ENCODE assay signal across 23 cellular contexts in genomic region chr1:64875101-64875500, GRCh38.
DNase-seq lines count a peak whose midpoint lies in the region; ATAC-seq, FAIRE-seq and TF ChIP-seq lines count a peak whose summit lies in the region.
"Had no signal": no experiment of that assay in that cellular context is flagged by ENCODE, and none has a peak within 500 bp of the region (broad histone marks: within the 10 kb centered on the region; RNA-seq: fewer than 3 reads in every experiment).

No MANE protein-coding gene starts in this region.

- peaks cover 72% of the 10 kb centered on the region for H3K36me3 Mint-ChIP-seq in activated CD8-positive, alpha-beta T cell treated with anti-CD3 and anti-CD28 coated beads, Interleukin-2, amount 10 ng/mL, durations not matched to agents 7 days and 5 days (ENCODE audit: low read depth)
- peaks cover 63% of the 10 kb centered on the region for H3K36me3 Mint-ChIP-seq in activated CD8-positive, alpha-beta T cell treated with anti-CD3 and anti-CD28 coated beads for 36 hours (ENCODE audit: low read depth)
- peaks cover 58% of the 10 kb centered on the region for H3K36me3 Mint-ChIP-seq in T-cell

- TF ChIP-seq POLR2A in gastrocnemius medialis (IDR thresholded peaks at IDR 0.05): no peak

- H3K27ac Mint-ChIP-seq in activated CD8-positive, alpha-beta T cell treated with anti-CD3 and anti-CD28 coated beads, Interleukin-2, amount 10 ng/mL, durations not matched to agents 7 days and 5 days: peak overlapping the region; percentile 39
- no peak overlapping the region for H3K27ac Mint-ChIP-seq in activated CD8-positive, alpha-beta T cell treated with anti-CD3 and anti-CD28 coated beads for 36 hours
- H3K27ac Mint-ChIP-seq in T-cell: peak overlapping the region; percentile 33 to 92
- H3K27ac Mint-ChIP-seq: mesothelial cell of epicardium had no signal

- H3K36me3 ChIP-seq in right atrium auricular region (peaks cover 48% of the 10 kb centered on the region), gastrocnemius medialis (peaks cover 0 to 58% of the 10 kb centered on the region in 2 donors)
- H3K36me3 ChIP-seq: uterus had no signal

- ATAC-seq in activated CD8-positive, alpha-beta T cell treated with anti-CD3 and anti-CD28 coated beads, Interleukin-2, amount 10 ng/mL, durations not matched to agents 7 days and 5 days: no peak
- no peak for ATAC-seq in activated CD8-positive, alpha-beta T cell treated with anti-CD3 and anti-CD28 coated beads for 36 hours
- ATAC-seq in T-cell (replicated peaks in 1 of 4) (no peak), gastrocnemius medialis (peak in 1 of 2 donors; percentile 44)
- ATAC-seq: A549; activated CD4-positive, CD25-positive, alpha-beta regulatory T cell treated with anti-CD3 and anti-CD28 coated beads, Interleukin-2, amount 50 U/mL, for 24 hours had no signal

- TF ChIP-seq CTCF in activated CD8-positive, alpha-beta T cell treated with anti-CD3 and anti-CD28 coated beads for 36 hours (IDR thresholded peaks at IDR 0.05): no peak
- no peak for TF ChIP-seq CTCF in right atrium auricular region (IDR thresholded peaks at IDR 0.05)
- no peak for TF ChIP-seq CTCF in gastrocnemius medialis (IDR thresholded peaks at IDR 0.05 in 4 of 5, conservative IDR thresholded peaks at IDR 0.05 in 1 of 5)

- H3K27me3 Mint-ChIP-seq in activated CD8-positive, alpha-beta T cell treated with anti-CD3 and anti-CD28 coated beads, Interleukin-2, amount 10 ng/mL, durations not matched to agents 7 days and 5 days (ENCODE audit: low read depth): no peaks in the 10 kb centered on the region
- no peaks in the 10 kb centered on the region for H3K27me3 Mint-ChIP-seq in activated CD8-positive, alpha-beta T cell treated with anti-CD3 and anti-CD28 coated beads for 36 hours
- no peaks in the 10 kb centered on the region for H3K27me3 Mint-ChIP-seq in T-cell

- POLR2A ChIA-PET in activated CD8-positive, alpha-beta T cell treated with anti-CD3 and anti-CD28 coated beads, Interleukin-2, amount 10 ng/mL, durations not matched to agents 7 days and 5 days (lab: Charles Lee): no interaction called here
- POLR2A ChIA-PET in activated CD8-positive, alpha-beta T cell treated with anti-CD3 and anti-CD28 coated beads for 36 hours (lab: Charles Lee): no interaction called here
- POLR2A ChIA-PET in T-cell (lab: Charles Lee): no interaction called here

- H3K4me3 ChIP-seq in right atrium auricular region (no peak overlapping the region), gastrocnemius medialis (no peak overlapping the region)
- H3K4me3 ChIP-seq: A549, SK-N-MC, uterus had no signal

- H3K9me3 ChIP-seq in right atrium auricular region: no peaks in the 10 kb centered on the region
- H3K9me3 ChIP-seq in gastrocnemius medialis: no peaks in the 10 kb centered on the region
- H3K9me3 ChIP-seq: A549, neutrophil, uterus had no signal

- H3K27me3 ChIP-seq in right atrium auricular region (no peaks in the 10 kb centered on the region), gastrocnemius medialis (no peaks in the 10 kb centered on the region)
- H3K27me3 ChIP-seq: neutrophil, uterus had no signal

- peaks cover 44% of the 10 kb centered on the region for H3K4me1 Mint-ChIP-seq in activated CD8-positive, alpha-beta T cell treated with anti-CD3 and anti-CD28 coated beads, Interleukin-2, amount 10 ng/mL, durations not matched to agents 7 days and 5 days (ENCODE audit: low read depth)
- peaks cover 41% of the 10 kb centered on the region for H3K4me1 Mint-ChIP-seq in activated CD8-positive, alpha-beta T cell treated with anti-CD3 and anti-CD28 coated beads for 36 hours (ENCODE audit: low read depth)
- peaks cover 71 to 80% (median 75%) of the 10 kb centered on the region in 3 donors for H3K4me1 Mint-ChIP-seq in T-cell
- H3K4me1 Mint-ChIP-seq: mesothelial cell of epicardium had no signal

- CTCF ChIA-PET in activated CD8-positive, alpha-beta T cell treated with anti-CD3 and anti-CD28 coated beads, Interleukin-2, amount 10 ng/mL, durations not matched to agents 7 days and 5 days (lab: Charles Lee): interaction anchor here (1.6 kb wide), 1 partner anchor 10 kb away, joined by 4 read pairs; no protein-coding TSS in a partner anchor
- CTCF ChIA-PET in activated CD8-positive, alpha-beta T cell treated with anti-CD3 and anti-CD28 coated beads for 36 hours (lab: Charles Lee): interaction anchor here (1.0 to 1.2 kb wide), 2 partner anchors 50 to 191 kb away, joined by 3 read pairs; no protein-coding TSS in a partner anchor
- CTCF ChIA-PET in T-cell (lab: Charles Lee): no interaction called here

- intact Hi-C loops in activated CD8-positive, alpha-beta T cell treated with anti-CD3 and anti-CD28 coated beads for 36 hours (cut with micrococcal nuclease): loop anchor here (5.0 kb wide), 1 partner anchor 87 kb away; no protein-coding TSS in a partner anchor
- intact Hi-C loops in gastrocnemius medialis (cut with DNase I; ENCODE audit: low total_unique reads): no loop called here

- H3K27ac ChIP-seq in right atrium auricular region (peak overlapping the region; percentile 21 to 44), gastrocnemius medialis (peak overlapping the region in 3 of 4 donors; percentile 16 to 59 (median 30))
- H3K27ac ChIP-seq: A549, neutrophil, SK-N-MC, uterus had no signal

- peaks cover 0 to 13% of the 10 kb centered on the region in 2 donors for H3K4me1 ChIP-seq in right atrium auricular region
- peaks cover 31 to 33% of the 10 kb centered on the region in 2 donors for H3K4me1 ChIP-seq in gastrocnemius medialis
- H3K4me1 ChIP-seq: A549, uterus had no signal

- H3K4me3 Mint-ChIP-seq in activated CD8-positive, alpha-beta T cell treated with anti-CD3 and anti-CD28 coated beads, Interleukin-2, amount 10 ng/mL, durations not matched to agents 7 days and 5 days: no peak overlapping the region
- H3K4me3 Mint-ChIP-seq in activated CD8-positive, alpha-beta T cell treated with anti-CD3 and anti-CD28 coated beads for 36 hours: no peak overlapping the region
- H3K4me3 Mint-ChIP-seq in T-cell: peak overlapping the region in 1 of 3 donors; percentile 55
- H3K4me3 Mint-ChIP-seq: H9, mesothelial cell of epicardium had no signal

- no peaks in the 10 kb centered on the region for H3K9me3 Mint-ChIP-seq in activated CD8-positive, alpha-beta T cell treated with anti-CD3 and anti-CD28 coated beads, Interleukin-2, amount 10 ng/mL, durations not matched to agents 7 days and 5 days (ENCODE audit: insufficient read depth)
- no peaks in the 10 kb centered on the region for H3K9me3 Mint-ChIP-seq in activated CD8-positive, alpha-beta T cell treated with anti-CD3 and anti-CD28 coated beads for 36 hours
- H3K9me3 Mint-ChIP-seq in T-cell: no peaks in the 10 kb centered on the region
- H3K9me3 Mint-ChIP-seq: H9, mesothelial cell of epicardium had no signal

- in situ Hi-C loops in gastrocnemius medialis (cut with MboI; ENCODE audit: low sequenced_read_pairs in 4 of 4): no loop called here

- DNase-seq in activated CD8-positive, alpha-beta T cell treated with anti-CD3 and anti-CD28 coated beads, Interleukin-2, amount 10 ng/mL, durations not matched to agents 7 days and 5 days: no peak
- DNase-seq in activated CD8-positive, alpha-beta T cell treated with anti-CD3 and anti-CD28 coated beads for 36 hours: no peak
- DNase-seq in T-cell: no peak
- DNase-seq in right atrium auricular region (ENCODE audit: low spot score): no peak
- DNase-seq in gastrocnemius medialis: no peak
- DNase-seq in NCI-H2196 treated with DMSO at 0.1 percent for 48 hours (lab: John Stamatoyannopoulos, UW; ENCODE audit: unreplicated experiment): no peak
- no peak for DNase-seq in RCC 7860 (ENCODE audit: low spot score)
- no peak for DNase-seq in DMS79 treated with DMSO at 0.1 percent for 48 hours (lab: John Stamatoyannopoulos, UW)
- DNase-seq: erythroblast; foreskin melanocyte; H9; Karpas-422; NCI-H1048; NCI-H2029; NCI-H446 treated with DMSO at 0.1 percent for 48 hours; NK-92 treated with Interleukin-12 subunit alpha and Interleukin-12 subunit beta, amount 100 ng/mL, for 24 hours; uterus had no signal

- no peak for FAIRE-seq in RCC 7860 (lab: Jason Lieb, UNC)
- FAIRE-seq: A549, GM18507 had no signal

Comparison
In these comparisons a context has a peak if more than half of its experiments do, and no peak if none do; other contexts are left out.
1. CTCF ChIA-PET loops: an anchor here in activated CD8-positive, alpha-beta T cell treated with anti-CD3 and anti-CD28 coated beads, Interleukin-2, amount 10 ng/mL, durations not matched to agents 7 days and 5 days (1.6 kb wide) and activated CD8-positive, alpha-beta T cell treated with anti-CD3 and anti-CD28 coated beads for 36 hours (1.0 to 1.2 kb wide); none called in T-cell.